14 cellular contexts compared by ENCODE assay signal in the genomic region with DNA sequence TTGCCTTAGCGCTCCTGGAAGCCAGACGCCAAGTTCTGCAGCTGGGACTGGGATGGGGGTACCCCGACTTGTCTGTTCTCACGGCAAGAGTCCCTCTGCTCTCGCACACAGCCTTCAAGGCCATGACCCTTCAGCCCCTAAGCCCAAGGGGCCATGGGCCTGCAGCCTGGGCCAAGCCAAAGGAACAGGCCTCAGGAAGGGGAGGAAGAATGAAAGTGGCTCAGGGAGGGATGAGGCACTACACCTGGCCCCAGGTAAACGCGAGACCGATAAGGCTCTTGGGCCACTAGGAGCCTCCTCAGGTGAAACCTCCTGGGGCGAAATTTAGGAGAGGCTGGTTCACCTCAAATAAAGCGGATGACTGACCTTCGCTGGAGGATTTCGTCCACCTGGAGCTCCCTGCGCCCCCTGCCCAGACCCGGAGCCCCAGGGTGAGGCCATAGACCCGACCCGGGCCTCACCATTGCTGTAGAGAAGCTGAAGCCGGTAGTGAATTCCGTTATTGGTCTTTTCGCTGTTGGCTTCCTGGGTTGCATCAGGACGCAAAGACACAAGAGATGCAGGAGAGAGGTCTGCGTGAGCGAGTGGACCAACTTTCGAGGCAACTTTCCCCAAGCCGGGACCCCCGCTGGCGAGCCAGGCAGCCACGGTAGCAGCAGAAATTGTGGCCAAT. TPM values are rescaled to one million over a fixed set of nuclear protein-coding genes. Genes with fewer than 3 reads are reported as not detected.
DNase-seq lines count a peak whose midpoint lies in the region; ATAC-seq and TF ChIP-seq lines count a peak whose summit lies in the region.
"Had no signal": no experiment of that assay in that cellular context is flagged by ENCODE, and none has a peak within 500 bp of the region (broad histone marks: within the 10 kb centered on the region; RNA-seq: fewer than 3 reads in every experiment).

No MANE protein-coding gene starts in this region.

- intact Hi-C loops in sigmoid colon (cut with DNase I): no loop called here

- no peaks in the 10 kb centered on the region for H3K36me3 Mint-ChIP-seq in activated naive CD8-positive, alpha-beta T cell treated with anti-CD3 and anti-CD28 coated beads, Interleukin-2, amount 50 U/mL, for 24 hours (ENCODE audit: low read depth)

- TF ChIP-seq EP300 in sigmoid colon (IDR thresholded peaks at IDR 0.05): no peak

- H3K4me3 Mint-ChIP-seq in activated naive CD8-positive, alpha-beta T cell treated with anti-CD3 and anti-CD28 coated beads, Interleukin-2, amount 50 U/mL, for 24 hours: no peak overlapping the region
- H3K4me3 Mint-ChIP-seq: activated CD8-positive, alpha-beta T cell treated with anti-CD3 and anti-CD28 coated beads, Interleukin-2, amount 10 ng/mL, durations not matched to agents 7 days and 5 days had no signal

- no peaks in the 10 kb centered on the region for H3K36me3 ChIP-seq in sigmoid colon

- no peak for ATAC-seq in activated naive CD8-positive, alpha-beta T cell treated with anti-CD3 and anti-CD28 coated beads, Interleukin-2, amount 50 U/mL, for 24 hours
- ATAC-seq: activated CD8-positive, alpha-beta T cell treated with anti-CD3 and anti-CD28 coated beads, Interleukin-2, amount 10 ng/mL, durations not matched to agents 7 days and 5 days had no signal

- H3K4me1 ChIP-seq in sigmoid colon: peaks cover 0 to 39% (median 29%) of the 10 kb centered on the region in 4 donors

- H3K4me3 ChIP-seq in sigmoid colon: peak overlapping the region in 3 of 4 donors; percentile 49 to 59 (median 56)

- H3K27me3 Mint-ChIP-seq in activated naive CD8-positive, alpha-beta T cell treated with anti-CD3 and anti-CD28 coated beads, Interleukin-2, amount 50 U/mL, for 24 hours: peaks cover 48% of the 10 kb centered on the region

- no peak for TF ChIP-seq POLR2A in sigmoid colon (IDR thresholded peaks at IDR 0.05)

- peaks cover 44% of the 10 kb centered on the region for H3K4me1 Mint-ChIP-seq in activated naive CD8-positive, alpha-beta T cell treated with anti-CD3 and anti-CD28 coated beads, Interleukin-2, amount 50 U/mL, for 24 hours

- H3K9me3 ChIP-seq in sigmoid colon: no peaks in the 10 kb centered on the region
- H3K9me3 ChIP-seq: SK-N-SH had no signal

- WGBS in sigmoid colon, 2 donors: 38 to 66% methylated on average over 27 of the region's 27 CpGs

- TF ChIP-seq CTCF in sigmoid colon (IDR thresholded peaks at IDR 0.05): no peak

- peak overlapping the region; percentile 69 to 81 (median 77) for H3K27ac ChIP-seq in sigmoid colon

- no peaks in the 10 kb centered on the region for H3K9me3 Mint-ChIP-seq in activated naive CD8-positive, alpha-beta T cell treated with anti-CD3 and anti-CD28 coated beads, Interleukin-2, amount 50 U/mL, for 24 hours

- peak; percentile 34 for DNase-seq in ELF-1 (ENCODE audit: low read depth, low spot score)
- peak; percentile 54 for DNase-seq in hepatic stellate cell (ENCODE audit: low spot score)
- no peak for DNase-seq in sigmoid colon
- DNase-seq in NCI-H2227 (lab: John Stamatoyannopoulos, UW; ENCODE audit: unreplicated experiment): no peak
- DNase-seq in SW480 (ENCODE audit: low spot score): no peak
- no peak for DNase-seq in activated naive CD8-positive, alpha-beta T cell treated with anti-CD3 and anti-CD28 coated beads, Interleukin-2, amount 50 U/mL, for 24 hours
- no peak for DNase-seq in stimulated activated CD8-positive, alpha-beta memory T cell treated with anti-CD3 and anti-CD28 coated beads, Interleukin-4, amount 100 ng/mL, for 48 hours
- DNase-seq: activated CD8-positive, alpha-beta T cell treated with anti-CD3 and anti-CD28 coated beads, Interleukin-2, amount 10 ng/mL, durations not matched to agents 7 days and 5 days; amygdala; KG1; midbrain; NCI-H226; SK-N-SH had no signal

- peaks cover 34 to 60% (median 46%) of the 10 kb centered on the region in 3 donors for H3K27me3 ChIP-seq in sigmoid colon

- no peak overlapping the region for H3K27ac Mint-ChIP-seq in activated naive CD8-positive, alpha-beta T cell treated with anti-CD3 and anti-CD28 coated beads, Interleukin-2, amount 50 U/mL, for 24 hours
- H3K27ac Mint-ChIP-seq: activated CD8-positive, alpha-beta T cell treated with anti-CD3 and anti-CD28 coated beads, Interleukin-2, amount 10 ng/mL, durations not matched to agents 7 days and 5 days had no signal

TF ChIP-seq in PFSK-1, 5 proteins besides CTCF, POLR2A, EP300 and RAD21:
- no peak for TF ChIP-seq FOXP2 (optimal IDR thresholded peaks at IDR 0.05; ENCODE audit: borderline replicate concordance, extremely low read depth, extremely low read length, insufficient read depth)
- TF ChIP-seq, protein P1, sequence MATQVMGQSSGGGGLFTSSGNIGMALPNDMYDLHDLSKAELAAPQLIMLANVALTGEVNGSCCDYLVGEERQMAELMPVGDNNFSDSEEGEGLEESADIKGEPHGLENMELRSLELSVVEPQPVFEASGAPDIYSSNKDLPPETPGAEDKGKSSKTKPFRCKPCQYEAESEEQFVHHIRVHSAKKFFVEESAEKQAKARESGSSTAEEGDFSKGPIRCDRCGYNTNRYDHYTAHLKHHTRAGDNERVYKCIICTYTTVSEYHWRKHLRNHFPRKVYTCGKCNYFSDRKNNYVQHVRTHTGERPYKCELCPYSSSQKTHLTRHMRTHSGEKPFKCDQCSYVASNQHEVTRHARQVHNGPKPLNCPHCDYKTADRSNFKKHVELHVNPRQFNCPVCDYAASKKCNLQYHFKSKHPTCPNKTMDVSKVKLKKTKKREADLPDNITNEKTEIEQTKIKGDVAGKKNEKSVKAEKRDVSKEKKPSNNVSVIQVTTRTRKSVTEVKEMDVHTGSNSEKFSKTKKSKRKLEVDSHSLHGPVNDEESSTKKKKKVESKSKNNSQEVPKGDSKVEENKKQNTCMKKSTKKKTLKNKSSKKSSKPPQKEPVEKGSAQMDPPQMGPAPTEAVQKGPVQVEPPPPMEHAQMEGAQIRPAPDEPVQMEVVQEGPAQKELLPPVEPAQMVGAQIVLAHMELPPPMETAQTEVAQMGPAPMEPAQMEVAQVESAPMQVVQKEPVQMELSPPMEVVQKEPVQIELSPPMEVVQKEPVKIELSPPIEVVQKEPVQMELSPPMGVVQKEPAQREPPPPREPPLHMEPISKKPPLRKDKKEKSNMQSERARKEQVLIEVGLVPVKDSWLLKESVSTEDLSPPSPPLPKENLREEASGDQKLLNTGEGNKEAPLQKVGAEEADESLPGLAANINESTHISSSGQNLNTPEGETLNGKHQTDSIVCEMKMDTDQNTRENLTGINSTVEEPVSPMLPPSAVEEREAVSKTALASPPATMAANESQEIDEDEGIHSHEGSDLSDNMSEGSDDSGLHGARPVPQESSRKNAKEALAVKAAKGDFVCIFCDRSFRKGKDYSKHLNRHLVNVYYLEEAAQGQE (IDR thresholded peaks at IDR 0.05; ENCODE audit: insufficient read depth in 1 of 2, low read depth in 2 of 2, low read length in 2 of 2): no peak
- TF ChIP-seq SIN3A (IDR thresholded peaks at IDR 0.05; ENCODE audit: borderline replicate concordance, insufficient read depth, low read length): no peak
- no peak for TF ChIP-seq TAF1 (IDR thresholded peaks at IDR 0.05; ENCODE audit: borderline replicate concordance, insufficient read depth, low read length)
- TF ChIP-seq POLR2AphosphoS5 (IDR thresholded peaks at IDR 0.05; ENCODE audit: low read depth, low read length): 0 out of 2 replicates have a peak, but pooled peaks have one; percentile 29
TF ChIP-seq in PFSK-1: peak in this region for 1.

RNA-seq across cellular contexts. Expression of a gene that starts 3.7 kb away (rescaled TPM):
- 30.2 TPM for polyA plus RNA-seq in PFSK-1 (2012; ENCODE audit: insufficient read length, low read depth)
- 10 to 100 TPM; 11.9 to 30.5 (median 25.9) TPM for total RNA-seq in sigmoid colon
- polyA plus RNA-seq in sigmoid colon: 1 to 10 TPM in 2 of 3 donors, under 1 TPM in 1; 0.46 to 6.0 (median 4.5) TPM

Comparison
In these comparisons a context has a peak if more than half of its experiments do, and no peak if none do; other contexts are left out.
1. DNase-seq: peak in ELF-1 (single experiment) and hepatic stellate cell (single experiment); none in sigmoid colon (single experiment), NCI-H2227 (single experiment), SW480 (single experiment), activated naive CD8-positive, alpha-beta T cell treated with anti-CD3 and anti-CD28 coated beads, Interleukin-2, amount 50 U/mL, for 24 hours (single experiment) and stimulated activated CD8-positive, alpha-beta memory T cell treated with anti-CD3 and anti-CD28 coated beads, Interleukin-4, amount 100 ng/mL, for 48 hours (single experiment).